In the genomic region with DNA sequence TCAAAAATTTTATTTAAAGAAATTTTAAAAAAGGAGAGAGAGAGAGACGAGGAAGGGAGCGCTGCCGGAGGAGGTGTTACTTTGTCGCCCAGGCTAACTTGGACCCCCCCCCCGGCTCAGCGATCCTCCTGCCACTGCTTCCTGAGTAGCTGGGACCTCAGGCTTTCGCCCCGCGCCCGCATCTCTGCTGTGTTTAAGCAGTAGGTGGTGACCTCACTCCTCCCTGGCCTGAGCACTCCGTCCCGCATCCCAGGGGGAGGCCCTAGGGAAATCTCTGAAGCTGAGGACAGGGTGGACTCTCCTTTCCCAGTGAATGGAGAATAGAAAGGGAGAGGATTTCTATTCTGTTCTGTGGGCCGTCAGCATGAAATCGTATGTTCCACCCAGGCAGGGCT, we compare ENCODE assay signal across 8 cellular contexts. TPM values are rescaled to one million over a fixed set of nuclear protein-coding genes. Genes with fewer than 3 reads are reported as not detected.
DNase-seq lines count a peak whose midpoint lies in the region; ATAC-seq, FAIRE-seq and TF ChIP-seq lines count a peak whose summit lies in the region.

No MANE protein-coding gene starts in this region.

- no peak overlapping the region for H2AFZ ChIP-seq in MM.1S (ENCODE audit: low read length)

- FAIRE-seq in pancreas (lab: Jason Lieb, UNC), result no peak

- no peak overlapping the region for H3K9ac ChIP-seq in MM.1S (ENCODE audit: low read length)

- H3K9me3 ChIP-seq in MM.1S (replicated peaks; ENCODE audit: insufficient read depth, low read length) (no peaks in the 10 kb centered on the region), pancreas (no peaks in the 10 kb centered on the region)

- no peaks in the 10 kb centered on the region for H3F3A ChIP-seq in MM.1S (ENCODE audit: insufficient read depth, low read length)

- no peaks in the 10 kb centered on the region for H3K36me3 ChIP-seq in MM.1S (replicated peaks; ENCODE audit: insufficient read depth, low read length)
- H3K36me3 ChIP-seq in pancreas, result no peaks in the 10 kb centered on the region

- no peaks in the 10 kb centered on the region for H3K4me1 ChIP-seq in MM.1S (ENCODE audit: low read length)
- peaks cover 0 to 4% (median 0%) of the 10 kb centered on the region in 3 donors for H3K4me1 ChIP-seq in pancreas

- in situ Hi-C loops in GM13977 (cut with MboI; ENCODE audit: low pct_unique_long_range_greater_than_20kb, low sequenced_read_pairs, unreplicated experiment), result no loop called here

- ATAC-seq in pancreas, result peak; percentile 39 to 63 (median 52)

- H3K27me3 ChIP-seq in MM.1S (replicated peaks; ENCODE audit: insufficient read depth, low read length) (no peaks in the 10 kb centered on the region), pancreas (no peaks in the 10 kb centered on the region)

- peaks cover 48% of the 10 kb centered on the region for H3K9me3 Mint-ChIP-seq in activated T-helper 2 cell treated with anti-CD3 and anti-CD28 coated beads, Interferon-gamma antibody, Interleukin-2, Interleukin-4, amounts not matched to agents 10 μg/mL and 5 μg/mL and 100 μg/mL, durations not matched to agents 14 hours and 24 hours and 36 hours
- peaks cover 7% of the 10 kb centered on the region for H3K9me3 Mint-ChIP-seq in glutamatergic neuron (ENCODE audit: unreplicated experiment)

- DNase-seq in DMS53 (lab: John Stamatoyannopoulos, UW) (peak; percentile 84), DMS53 treated with DMSO at 0.1 percent for 48 hours (lab: John Stamatoyannopoulos, UW; ENCODE audit: unreplicated experiment) (no peak), MM.1S (no peak), glutamatergic neuron (peak; percentile 75), pancreas (peak in 5 of 6 donors; percentile 36 to 67 (median 42)), GM13977 (ENCODE audit: low spot score) (no peak), cortex of kidney (lab: John Stamatoyannopoulos, UW) (no peak)
- DNase-seq in activated T-helper 2 cell treated with anti-CD3 and anti-CD28 coated beads, Interferon-gamma antibody, Interleukin-2, Interleukin-4, amounts not matched to agents 10 μg/mL and 5 μg/mL and 100 μg/mL, durations not matched to agents 14 hours and 24 hours and 36 hours (ENCODE audit: low spot score), result no peak

- TF ChIP-seq CTCF in MM.1S (IDR thresholded peaks at IDR 0.05; ENCODE audit: low read length) (no peak), glutamatergic neuron (IDR thresholded peaks at IDR 0.05; ENCODE audit: partially characterized antibody, unreplicated experiment) (no peak), pancreas (IDR thresholded peaks at IDR 0.05) (no peak), GM13977 (IDR thresholded peaks at IDR 0.05; ENCODE audit: extremely low read depth, insufficient read depth, missing control alignments) (no peak)

- peak overlapping the region; percentile 15; the same call in 1 of the 2 replicates for H3K4me2 ChIP-seq in MM.1S (ENCODE audit: low read depth, low read length)

- WGBS in pancreas, 2 donors, result 1% methylated on average over 13 to 14 of the region's 14 CpGs

- no peaks in the 10 kb centered on the region for H3K27me3 Mint-ChIP-seq in activated T-helper 2 cell treated with anti-CD3 and anti-CD28 coated beads, Interferon-gamma antibody, Interleukin-2, Interleukin-4, amounts not matched to agents 10 μg/mL and 5 μg/mL and 100 μg/mL, durations not matched to agents 14 hours and 24 hours and 36 hours (ENCODE audit: low read depth)
- peaks cover 4% of the 10 kb centered on the region for H3K27me3 Mint-ChIP-seq in glutamatergic neuron (ENCODE audit: unreplicated experiment)

- H3K36me3 Mint-ChIP-seq in activated T-helper 2 cell treated with anti-CD3 and anti-CD28 coated beads, Interferon-gamma antibody, Interleukin-2, Interleukin-4, amounts not matched to agents 10 μg/mL and 5 μg/mL and 100 μg/mL, durations not matched to agents 14 hours and 24 hours and 36 hours (ENCODE audit: low read depth), result peaks cover 35% of the 10 kb centered on the region
- H3K36me3 Mint-ChIP-seq in glutamatergic neuron (ENCODE audit: unreplicated experiment), result peaks cover 22% of the 10 kb centered on the region

- intact Hi-C loops in activated T-helper 2 cell treated with anti-CD3 and anti-CD28 coated beads, Interferon-gamma antibody, Interleukin-2, Interleukin-4, amounts not matched to agents 10 μg/mL and 5 μg/mL and 100 μg/mL, durations not matched to agents 14 hours and 24 hours and 36 hours (cut with micrococcal nuclease), result loop anchor here (1.0 to 10.0 kb wide), 4 partner anchors 32 to 598 kb away; partner anchors contain the start of genes ZNF525, ZNF611 and ZNF765
- intact Hi-C loops in pancreas (cut with DNase I), result no loop called here

- no peaks in the 10 kb centered on the region for H4K20me1 ChIP-seq in MM.1S (ENCODE audit: insufficient read depth, low read length)

- H3K27ac Mint-ChIP-seq in activated T-helper 2 cell treated with anti-CD3 and anti-CD28 coated beads, Interferon-gamma antibody, Interleukin-2, Interleukin-4, amounts not matched to agents 10 μg/mL and 5 μg/mL and 100 μg/mL, durations not matched to agents 14 hours and 24 hours and 36 hours, result peak overlapping the region; percentile 87
- H3K27ac Mint-ChIP-seq in glutamatergic neuron (ENCODE audit: unreplicated experiment), result peak overlapping the region; percentile 71

- H3K9me2 ChIP-seq in MM.1S (replicated peaks; ENCODE audit: insufficient read depth, low read length), result no peaks in the 10 kb centered on the region

- H3K79me2 ChIP-seq in MM.1S (ENCODE audit: low read length), result no peaks in the 10 kb centered on the region

- peaks cover 5% of the 10 kb centered on the region for H3K4me1 Mint-ChIP-seq in activated T-helper 2 cell treated with anti-CD3 and anti-CD28 coated beads, Interferon-gamma antibody, Interleukin-2, Interleukin-4, amounts not matched to agents 10 μg/mL and 5 μg/mL and 100 μg/mL, durations not matched to agents 14 hours and 24 hours and 36 hours (ENCODE audit: low read depth)
- peaks cover 2% of the 10 kb centered on the region for H3K4me1 Mint-ChIP-seq in glutamatergic neuron (ENCODE audit: low read depth, unreplicated experiment)

- H3K27ac ChIP-seq in MM.1S (ENCODE audit: low read length) (no peak overlapping the region), pancreas (peak overlapping the region in 3 of 4 donors; percentile 22 to 72 (median 34))

- H3K4me3 Mint-ChIP-seq in activated T-helper 2 cell treated with anti-CD3 and anti-CD28 coated beads, Interferon-gamma antibody, Interleukin-2, Interleukin-4, amounts not matched to agents 10 μg/mL and 5 μg/mL and 100 μg/mL, durations not matched to agents 14 hours and 24 hours and 36 hours (ENCODE audit: low read depth), result peak overlapping the region; percentile 89
- H3K4me3 Mint-ChIP-seq in glutamatergic neuron (ENCODE audit: unreplicated experiment), result peak overlapping the region; percentile 90

- H3K4me3 ChIP-seq in MM.1S (ENCODE audit: low read length) (peak overlapping the region; percentile 62; the same call in 1 of the 2 replicates), pancreas (peak overlapping the region; percentile 64 to 74 (median 67))

RNA-seq across cellular contexts. Expression of gene ZNF845, which starts 0.5 kb away (rescaled TPM):
- total RNA-seq in activated T-helper 2 cell treated with anti-CD3 and anti-CD28 coated beads, Interferon-gamma antibody, Interleukin-2, Interleukin-4, amounts not matched to agents 10 μg/mL and 5 μg/mL and 100 μg/mL, durations not matched to agents 14 hours and 24 hours and 36 hours, result 5.6 and 5.9 TPM in 2 replicates
- total RNA-seq in glutamatergic neuron (ENCODE audit: unreplicated experiment) (8.5 TPM), pancreas (1 to 10 TPM; 1.8 to 5.4 (median 2.8) TPM)
- 1 to 10 TPM; 1.6 to 1.7 TPM for polyA plus RNA-seq in pancreas

RNA-seq across cellular contexts. Expression of gene ZNF525, which starts 32.4 kb away (rescaled TPM):
- 14.2 and 15.0 TPM in 2 replicates for total RNA-seq in activated T-helper 2 cell treated with anti-CD3 and anti-CD28 coated beads, Interferon-gamma antibody, Interleukin-2, Interleukin-4, amounts not matched to agents 10 μg/mL and 5 μg/mL and 100 μg/mL, durations not matched to agents 14 hours and 24 hours and 36 hours
- total RNA-seq in glutamatergic neuron (ENCODE audit: unreplicated experiment) (8.2 TPM), pancreas (10 to 100 TPM in 2 of 6 donors, 1 to 10 TPM in 4; 4.7 to 13.7 (median 7.5) TPM)
- 1 to 10 TPM; 4.8 to 6.4 TPM for polyA plus RNA-seq in pancreas

Comparison
In these comparisons a context has a peak if more than half of its experiments do, and no peak if none do; other contexts are left out.
1. DNase-seq: peak in DMS53 (single experiment), glutamatergic neuron (single experiment) and pancreas (5 of 6); none in DMS53 treated with DMSO at 0.1 percent for 48 hours (single experiment), MM.1S (single experiment), activated T-helper 2 cell treated with anti-CD3 and anti-CD28 coated beads, Interferon-gamma antibody, Interleukin-2, Interleukin-4, amounts not matched to agents 10 μg/mL and 5 μg/mL and 100 μg/mL, durations not matched to agents 14 hours and 24 hours and 36 hours (single experiment), GM13977 (single experiment) and cortex of kidney (single experiment).